In the genomic region with DNA sequence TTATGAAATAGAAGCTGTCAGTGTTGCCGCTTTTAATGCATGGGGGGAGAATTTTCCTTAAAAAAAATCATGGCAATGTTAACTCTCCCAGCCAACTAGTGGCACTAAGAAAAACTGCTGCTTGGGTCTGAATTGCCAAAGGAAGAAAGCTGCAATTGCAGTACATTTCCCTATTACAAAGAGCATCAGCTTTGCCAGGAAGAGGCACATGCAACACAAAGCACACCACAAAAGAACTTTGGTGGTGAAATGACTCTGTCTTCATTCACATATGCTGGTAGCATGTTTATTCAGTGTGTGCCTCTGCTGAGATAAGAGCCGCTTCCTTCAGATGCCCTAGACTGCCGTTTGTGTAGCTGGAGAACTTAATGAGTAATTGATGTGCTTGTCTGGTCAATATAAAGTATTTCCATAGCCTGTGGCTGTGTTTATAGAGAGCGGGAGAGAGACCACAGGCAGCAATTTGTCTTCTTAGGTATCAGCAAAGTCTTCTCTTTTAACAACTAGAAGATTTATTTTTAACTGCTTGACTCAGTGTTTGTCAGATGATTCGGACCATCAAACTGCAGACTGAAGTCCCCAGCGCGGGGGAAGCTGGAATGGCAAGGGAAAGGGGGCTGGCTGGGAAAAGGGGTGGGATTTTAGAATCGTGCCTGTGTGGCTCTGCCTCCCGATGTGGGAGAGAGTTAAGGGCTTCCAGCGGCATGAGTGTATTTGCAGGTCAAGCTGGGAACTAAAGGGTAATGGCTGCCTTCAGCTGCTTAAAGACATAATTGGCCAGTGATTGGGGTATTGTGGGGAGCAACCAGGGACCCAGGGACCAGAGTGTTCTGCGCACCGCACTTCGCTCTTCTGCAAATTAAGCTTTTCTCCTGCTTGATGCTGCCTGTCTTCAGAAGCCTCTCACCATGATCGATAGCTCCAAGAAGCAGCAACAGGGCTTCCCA, we compare ENCODE assay signal across 8 cellular contexts.
DNase-seq lines count a peak whose midpoint lies in the region; ATAC-seq and TF ChIP-seq lines count a peak whose summit lies in the region.

No MANE protein-coding gene starts in this region.

- WGBS in stomach, 5 donors, result 39 to 58% (median 51%) methylated on average over 14 of the region's 14 CpGs

- DNase-seq in GM04504 (ENCODE audit: low read depth) (peak; percentile 41), NCI-H2196 treated with DMSO at 0.1 percent for 48 hours (lab: John Stamatoyannopoulos, UW; ENCODE audit: unreplicated experiment) (peak; percentile 73), cardiac fibroblast (ENCODE audit: low read depth in 2 of 2) (peak; percentile 81 to 87), kidney tubule cell (ENCODE audit: low spot score) (peak; percentile 59), stomach (no peak)
- no peak for DNase-seq in activated CD4-positive, CD25-positive, alpha-beta regulatory T cell (lab: John Stamatoyannopoulos, UW)
- no peak for DNase-seq in activated naive CD4-positive, alpha-beta T cell (lab: John Stamatoyannopoulos, UW)

- H3K9me3 ChIP-seq in stomach, result no peaks in the 10 kb centered on the region

- TF ChIP-seq CTCF in cardiac fibroblast (IDR thresholded peaks at IDR 0.05; ENCODE audit: low read depth, low read length) (peak; percentile 65), stomach (IDR thresholded peaks at IDR 0.05) (peak in 3 of 7 experiments; percentile 28 to 53 (median 48))

- H3K4me1 ChIP-seq in stomach, result peaks cover 4 to 33% (median 19%) of the 10 kb centered on the region in 4 donors

- ATAC-seq in HG03039 (IDR thresholded peaks at IDR 0.05; ENCODE audit: unreplicated experiment), result no peak

- peak overlapping the region; percentile 34 to 79 (median 66) for H3K27ac ChIP-seq in stomach

- H3K36me3 ChIP-seq in stomach, result no peaks in the 10 kb centered on the region

- peak overlapping the region; percentile 30 to 52 for H3K4me3 ChIP-seq in cardiac fibroblast (replicated peaks in 1 of 2; ENCODE audit: low read depth in 2 of 2, low read length in 2 of 2)
- H3K4me3 ChIP-seq in stomach, result peak overlapping the region; percentile 31 to 42 (median 35)

- no peak for TF ChIP-seq EP300 in stomach (IDR thresholded peaks at IDR 0.05)

- no peaks in the 10 kb centered on the region for H3K27me3 ChIP-seq in stomach

- TF ChIP-seq POLR2A in stomach (IDR thresholded peaks at IDR 0.05), result no peak

- intact Hi-C loops in stomach (cut with DNase I; ENCODE audit: low total_unique reads), result no loop called here

Comparison
In these comparisons a context has a peak if more than half of its experiments do, and no peak if none do; other contexts are left out.
1. DNase-seq: peak in GM04504 (single experiment), NCI-H2196 treated with DMSO at 0.1 percent for 48 hours (single experiment), cardiac fibroblast (2 of 2) and kidney tubule cell (single experiment); none in stomach (single experiment), activated CD4-positive, CD25-positive, alpha-beta regulatory T cell (0 of 4) and activated naive CD4-positive, alpha-beta T cell (0 of 4).